Comparison of ENCODE assay signal across 23 cellular contexts in genomic region chr1:93976291-93976690, GRCh38.
DNase-seq lines count a peak whose midpoint lies in the region; ATAC-seq, FAIRE-seq and TF ChIP-seq lines count a peak whose summit lies in the region.
"Had no signal": no experiment of that assay in that cellular context is flagged by ENCODE, and none has a peak within 500 bp of the region (broad histone marks: within the 10 kb centered on the region; RNA-seq: fewer than 3 reads in every experiment).

No MANE protein-coding gene starts in this region.

- H4K20me1 ChIP-seq in SK-N-SH (ENCODE audit: insufficient read depth) (no peaks in the 10 kb centered on the region), keratinocyte (ENCODE audit: control insufficient read depth, extremely low read depth, insufficient read depth, low read length) (no peaks in the 10 kb centered on the region)

- FAIRE-seq in keratinocyte (lab: Jason Lieb, UNC), result peak; percentile 74
- FAIRE-seq: GM12878 had no signal

- CTCF ChIA-PET in SK-N-SH (lab: Yijun Ruan, JAX), result interaction anchor here (0.6 to 2.4 kb wide), 6 partner anchors 10 to 360 kb away, joined by 3 to 7 read pairs (median 4); no protein-coding TSS in a partner anchor

- dilution Hi-C loops in keratinocyte (cut with MboI; ENCODE audit: extremely low pct_ligation_motif_present, low sequenced_read_pairs), result no loop called here

- H3K36me3 ChIP-seq in SK-N-SH (replicated peaks in 1 of 2; ENCODE audit: control insufficient read depth in 1 of 2, insufficient read depth in 2 of 2, low read length in 1 of 2) (no peaks in the 10 kb centered on the region), WERI-Rb-1 (no peaks in the 10 kb centered on the region), keratinocyte (ENCODE audit: control insufficient read depth in 2 of 2, extremely low read depth in 1 of 2, insufficient read depth in 2 of 2, low read length in 2 of 2) (no peaks in the 10 kb centered on the region)

- DNase-seq in SK-N-SH (no peak), WERI-Rb-1 (peak; percentile 25), keratinocyte (ENCODE audit: low read depth, low spot score) (no peak), NCI-H187 (lab: John Stamatoyannopoulos, UW) (no peak)
- DNase-seq: 8988T; AML-193; C1 segment of cervical spinal cord; Calu3; CD8-positive, alpha-beta memory T cell; DMS53; EL; H9; NCI-H1105; NCI-H446 treated with DMSO at 0.1 percent for 48 hours; NCI-H69; SIG-M5; T-cell had no signal

- H3K9me1 ChIP-seq in keratinocyte (ENCODE audit: control insufficient read depth, extremely low read depth, insufficient read depth, low read length), result no peaks in the 10 kb centered on the region

- H3K9me2 ChIP-seq in SK-N-SH, result no peaks in the 10 kb centered on the region

- peak overlapping the region in 1 of 2 experiments; percentile 41; a peak in 2 of 4 replicates for H3K27ac ChIP-seq in SK-N-SH (ENCODE audit: low read depth in 2 of 2, low read length in 1 of 2)
- peak overlapping the region; percentile 95 for H3K27ac ChIP-seq in WERI-Rb-1
- H3K27ac ChIP-seq in keratinocyte (ENCODE audit: control insufficient read depth, insufficient read depth, low read length), result no peak overlapping the region
- H3K27ac ChIP-seq: KMS-11, RWPE1 had no signal

- ATAC-seq in SK-N-SH treated with all-trans-retinoic acid at 6 μM for 48 hours (no peak), HG02938 (IDR thresholded peaks at IDR 0.05; ENCODE audit: unreplicated experiment) (no peak), GM18858 (IDR thresholded peaks at IDR 0.05; ENCODE audit: unreplicated experiment) (no peak)
- ATAC-seq: GM12878, T-cell had no signal

- no peak for TF ChIP-seq CTCF in SK-N-SH (IDR thresholded peaks at IDR 0.05)
- no peak for TF ChIP-seq CTCF in WERI-Rb-1 (IDR thresholded peaks at IDR 0.05; ENCODE audit: low read depth, low read length)
- TF ChIP-seq CTCF in keratinocyte (optimal IDR thresholded peaks at IDR 0.05 in 1 of 3, IDR thresholded peaks at IDR 0.05 in 1 of 3, conservative IDR thresholded peaks at IDR 0.05 in 1 of 3; ENCODE audit: extremely low read depth in 1 of 3, insufficient read depth in 2 of 3, low read length in 3 of 3), result no peak

- WGBS in SK-N-SH (ENCODE audit: low lambda C conversion rate), result 25% methylated on average over 2 of the region's 2 CpGs

- peak in 1 of 2 experiments; percentile 36; a peak in 1 of 4 replicates for TF ChIP-seq EP300 in SK-N-SH (IDR thresholded peaks at IDR 0.05; ENCODE audit: borderline replicate concordance in 1 of 2, low read depth in 1 of 2, low read length in 1 of 2)

- H2AFZ ChIP-seq in SK-N-SH (ENCODE audit: low read depth) (no peak overlapping the region), keratinocyte (ENCODE audit: control insufficient read depth, low read length) (no peak overlapping the region)

- no peaks in the 10 kb centered on the region for H3K9me3 ChIP-seq in SK-N-SH
- H3K9me3 ChIP-seq in WERI-Rb-1 (ENCODE audit: severe bottlenecking), result no peaks in the 10 kb centered on the region
- no peaks in the 10 kb centered on the region for H3K9me3 ChIP-seq in keratinocyte (ENCODE audit: control insufficient read depth, low read depth, low read length)

- H3F3A ChIP-seq in SK-N-SH (replicated peaks; ENCODE audit: insufficient read depth), result peaks cover 27% of the 10 kb centered on the region

- H3K9ac ChIP-seq in SK-N-SH, result no peak overlapping the region
- no peak overlapping the region for H3K9ac ChIP-seq in keratinocyte (ENCODE audit: control insufficient read depth, extremely low read depth, insufficient read depth, low read length)
- H3K9ac ChIP-seq: KMS-11 had no signal

- POLR2A ChIA-PET in SK-N-SH (lab: Yijun Ruan, JAX), result no interaction called here

- H3K4me2 ChIP-seq in SK-N-SH, result no peak overlapping the region
- peak overlapping the region; percentile 23 for H3K4me2 ChIP-seq in keratinocyte (ENCODE audit: control insufficient read depth, extremely low read depth, insufficient read depth, low read depth, low read length)
- H3K4me2 ChIP-seq: KMS-11 had no signal

- no peaks in the 10 kb centered on the region for H3K79me2 ChIP-seq in SK-N-SH (ENCODE audit: insufficient read depth)
- H3K79me2 ChIP-seq in keratinocyte (ENCODE audit: control insufficient read depth, insufficient read depth, low read length), result no peaks in the 10 kb centered on the region

- no peak for TF ChIP-seq RAD21 in SK-N-SH (IDR thresholded peaks at IDR 0.05; ENCODE audit: low read length)

- H3K4me1 ChIP-seq in SK-N-SH (ENCODE audit: control insufficient read depth in 1 of 2, insufficient read depth in 2 of 2, low read depth in 1 of 2, low read length in 1 of 2) (peaks cover 4 to 24% of the 10 kb centered on the region in 2 experiments; a peak in 3 of 4 replicates), keratinocyte (ENCODE audit: control insufficient read depth, extremely low read depth, insufficient read depth, low read length) (peaks cover 51% of the 10 kb centered on the region)

- H3K4me3 ChIP-seq in SK-N-SH (ENCODE audit: low read depth in 2 of 2, low read length in 1 of 2) (no peak overlapping the region), WERI-Rb-1 (ENCODE audit: low read depth, low read length) (peak overlapping the region; percentile 3; the same call in 1 of the 2 replicates), keratinocyte (ENCODE audit: control insufficient read depth in 2 of 3, extremely low read depth in 1 of 3, insufficient read depth in 2 of 3, low read depth in 1 of 3, low read length in 3 of 3) (no peak overlapping the region)
- H3K4me3 ChIP-seq: GM12878 had no signal

- no peaks in the 10 kb centered on the region for H3K27me3 ChIP-seq in SK-N-SH (ENCODE audit: insufficient read depth)
- no peaks in the 10 kb centered on the region for H3K27me3 ChIP-seq in WERI-Rb-1 (ENCODE audit: insufficient read depth, low read depth, severe bottlenecking)
- H3K27me3 ChIP-seq in keratinocyte (ENCODE audit: control insufficient read depth, extremely low read depth, insufficient read depth, low read length), result no peaks in the 10 kb centered on the region

TF ChIP-seq in SK-N-SH, 30 proteins besides CTCF, POLR2A, EP300 and RAD21:
- peak; percentile 49 for TF ChIP-seq PBX3 (IDR thresholded peaks at IDR 0.05)
- TF ChIP-seq ELF1 (IDR thresholded peaks at IDR 0.05), result no peak
- 0 out of 2 replicates have a peak, but pooled peaks have one; percentile 9 for TF ChIP-seq NFIC (IDR thresholded peaks at IDR 0.05; ENCODE audit: borderline replicate concordance)
- TF ChIP-seq FOSL2 (IDR thresholded peaks at IDR 0.05; ENCODE audit: borderline replicate concordance, low read depth), result peak; percentile 30; the same call in 1 of the 2 replicates
- peak; percentile 51 for TF ChIP-seq JUND (IDR thresholded peaks at IDR 0.05)
- TF ChIP-seq SIN3A (IDR thresholded peaks at IDR 0.05; ENCODE audit: borderline replicate concordance, low read depth, low read length), result no peak
- TF ChIP-seq GATA2 (CRISPR knock-in tag; IDR thresholded peaks at IDR 0.05), result no peak
- TF ChIP-seq TCF12 (IDR thresholded peaks at IDR 0.05), result peak; percentile 65
- peak; percentile 30; the same call in 1 of the 2 replicates for TF ChIP-seq MEF2A (IDR thresholded peaks at IDR 0.05; ENCODE audit: borderline replicate concordance, low read depth)
- TF ChIP-seq POLR2AphosphoS5 (IDR thresholded peaks at IDR 0.05; ENCODE audit: low read depth, low read length), result no peak
- no peak for TF ChIP-seq EZH2phosphoT487 (IDR thresholded peaks at IDR 0.05; ENCODE audit: borderline replicate concordance, low read depth)

TF ChIP-seq in SK-N-SH treated with all-trans-retinoic acid at 6 μM for 48 hours, 23 proteins besides CTCF, POLR2A, EP300 and RAD21 (continues in another document):
- TF ChIP-seq CSDC2 (CRISPR knock-in tag; IDR thresholded peaks at IDR 0.05), result no peak
- TF ChIP-seq TSHZ2 (CRISPR knock-in tag; IDR thresholded peaks at IDR 0.05), result no peak
- TF ChIP-seq SNAI2 (CRISPR knock-in tag; IDR thresholded peaks at IDR 0.05), result no peak
- TF ChIP-seq TOX (CRISPR knock-in tag; IDR thresholded peaks at IDR 0.05; ENCODE audit: borderline replicate concordance), result no peak
- TF ChIP-seq CREB5 (CRISPR knock-in tag; IDR thresholded peaks at IDR 0.05; ENCODE audit: low read depth), result no peak
